ENCODE assay signal across 21 cellular contexts in genomic region chr12:2588345-2588744, GRCh38.
A peak's percentile ranks its signal among the peaks of the same experiment; 100 is the strongest.
DNase-seq lines count a peak whose midpoint lies in the region; TF ChIP-seq lines count a peak whose summit lies in the region.
"Had no signal": no experiment of that assay in that cellular context is flagged by ENCODE, and none has a peak within 500 bp of the region (broad histone marks: within the 10 kb centered on the region; RNA-seq: fewer than 3 reads in every experiment).

No MANE protein-coding gene starts in this region.

- H3K4me3 Mint-ChIP-seq in endodermal cell: no peak overlapping the region
- H3K4me3 Mint-ChIP-seq in activated T-helper 2 cell treated with anti-CD3 and anti-CD28 coated beads, Interferon-gamma antibody, Interleukin-2, Interleukin-4, amounts not matched to agents 10 μg/mL and 5 μg/mL and 100 μg/mL, durations not matched to agents 14 hours and 24 hours and 36 hours (ENCODE audit: low read depth): no peak overlapping the region
- H3K4me3 Mint-ChIP-seq: CD8-positive, alpha-beta memory T cell had no signal

- H3K4me2 ChIP-seq in MM.1S (ENCODE audit: low read depth, low read length) (no peak overlapping the region), osteoblast (ENCODE audit: insufficient read depth, low read length) (no peak overlapping the region)

- H3K4me1 Mint-ChIP-seq in endodermal cell: no peaks in the 10 kb centered on the region
- H3K4me1 Mint-ChIP-seq in activated T-helper 2 cell treated with anti-CD3 and anti-CD28 coated beads, Interferon-gamma antibody, Interleukin-2, Interleukin-4, amounts not matched to agents 10 μg/mL and 5 μg/mL and 100 μg/mL, durations not matched to agents 14 hours and 24 hours and 36 hours (ENCODE audit: low read depth): no peaks in the 10 kb centered on the region

- peaks cover 34% of the 10 kb centered on the region for H3K27me3 Mint-ChIP-seq in endodermal cell (ENCODE audit: insufficient read depth)
- H3K27me3 Mint-ChIP-seq in activated T-helper 2 cell treated with anti-CD3 and anti-CD28 coated beads, Interferon-gamma antibody, Interleukin-2, Interleukin-4, amounts not matched to agents 10 μg/mL and 5 μg/mL and 100 μg/mL, durations not matched to agents 14 hours and 24 hours and 36 hours (ENCODE audit: low read depth): peaks cover 31% of the 10 kb centered on the region

- peaks cover 2% of the 10 kb centered on the region; the same call in 1 of the 2 replicates for H3K4me1 ChIP-seq in MM.1S (ENCODE audit: low read length)
- H3K4me1 ChIP-seq in endodermal cell (ENCODE audit: control insufficient read depth, insufficient read depth, low read length): no peaks in the 10 kb centered on the region
- H3K4me1 ChIP-seq in osteoblast (ENCODE audit: insufficient read depth, low read length): peaks cover under 1% of the 10 kb centered on the region
- H3K4me1 ChIP-seq: HAP-1 had no signal

- H3K27me3 ChIP-seq in MM.1S (replicated peaks; ENCODE audit: insufficient read depth, low read length): 0 out of 2 replicates have a peak, but pooled peaks cover 6% of the 10 kb centered on the region
- peaks cover 25% of the 10 kb centered on the region for H3K27me3 ChIP-seq in endodermal cell (ENCODE audit: control insufficient read depth, insufficient read depth, low read length, poor library complexity, severe bottlenecking)
- no peaks in the 10 kb centered on the region for H3K27me3 ChIP-seq in osteoblast (ENCODE audit: insufficient read depth, low read length)
- H3K27me3 ChIP-seq: MG63 had no signal

- no peaks in the 10 kb centered on the region for H3K9me2 ChIP-seq in MM.1S (replicated peaks; ENCODE audit: insufficient read depth, low read length)

- H3K4me3 ChIP-seq in GM12864 (ENCODE audit: low read depth, low read length): no peak overlapping the region
- H3K4me3 ChIP-seq in MM.1S (ENCODE audit: low read length): no peak overlapping the region
- no peak overlapping the region for H3K4me3 ChIP-seq in endodermal cell (ENCODE audit: low read length)
- H3K4me3 ChIP-seq in osteoblast (ENCODE audit: insufficient read depth, low read length): no peak overlapping the region
- H3K4me3 ChIP-seq: HAP-1, MG63 had no signal

- intact Hi-C loops in activated T-helper 2 cell treated with anti-CD3 and anti-CD28 coated beads, Interferon-gamma antibody, Interleukin-2, Interleukin-4, amounts not matched to agents 10 μg/mL and 5 μg/mL and 100 μg/mL, durations not matched to agents 14 hours and 24 hours and 36 hours (cut with micrococcal nuclease): loop anchor here (10.0 kb wide), 2 partner anchors 204 to 534 kb away; partner anchors contain the start of gene CACNA1C

- H3K9ac ChIP-seq in MM.1S (ENCODE audit: low read length) (no peak overlapping the region), endodermal cell (ENCODE audit: extremely low read depth, low read length, poor library complexity, severe bottlenecking) (no peak overlapping the region)

- H3K9me3 Mint-ChIP-seq in endodermal cell: peaks cover 19% of the 10 kb centered on the region
- no peaks in the 10 kb centered on the region for H3K9me3 Mint-ChIP-seq in activated T-helper 2 cell treated with anti-CD3 and anti-CD28 coated beads, Interferon-gamma antibody, Interleukin-2, Interleukin-4, amounts not matched to agents 10 μg/mL and 5 μg/mL and 100 μg/mL, durations not matched to agents 14 hours and 24 hours and 36 hours

- H3K27ac ChIP-seq in MM.1S (ENCODE audit: low read length) (no peak overlapping the region), endodermal cell (ENCODE audit: low read depth, low read length) (no peak overlapping the region), osteoblast (ENCODE audit: low read depth, low read length) (no peak overlapping the region), substantia nigra (ENCODE audit: low read depth, low read length, poor library complexity, severe bottlenecking) (no peak overlapping the region)

- H3K9me3 ChIP-seq in MM.1S (replicated peaks; ENCODE audit: insufficient read depth, low read length): no peaks in the 10 kb centered on the region
- peaks cover 3% of the 10 kb centered on the region for H3K9me3 ChIP-seq in endodermal cell (ENCODE audit: control insufficient read depth, low read length)
- H3K9me3 ChIP-seq in osteoblast (ENCODE audit: low read depth, low read length): peaks cover 6% of the 10 kb centered on the region
- H3K9me3 ChIP-seq: HAP-1, MG63 had no signal

- peak; percentile 9 for TF ChIP-seq CTCF in GM12864 (IDR thresholded peaks at IDR 0.05; ENCODE audit: low read depth, low read length, missing control alignments)
- peak; percentile 29 for TF ChIP-seq CTCF in MM.1S (IDR thresholded peaks at IDR 0.05; ENCODE audit: low read length)
- peak; percentile 63 for TF ChIP-seq CTCF in endodermal cell (conservative IDR thresholded peaks at IDR 0.05)
- TF ChIP-seq CTCF in osteoblast (IDR thresholded peaks at IDR 0.05; ENCODE audit: extremely low read depth, low read depth, low read length): peak; percentile 11

- no peak overlapping the region for H2AFZ ChIP-seq in MM.1S (ENCODE audit: low read length)
- no peak overlapping the region for H2AFZ ChIP-seq in osteoblast (ENCODE audit: low read length)

- H3K27ac Mint-ChIP-seq in endodermal cell: no peak overlapping the region
- H3K27ac Mint-ChIP-seq in activated T-helper 2 cell treated with anti-CD3 and anti-CD28 coated beads, Interferon-gamma antibody, Interleukin-2, Interleukin-4, amounts not matched to agents 10 μg/mL and 5 μg/mL and 100 μg/mL, durations not matched to agents 14 hours and 24 hours and 36 hours: no peak overlapping the region
- H3K27ac Mint-ChIP-seq: CD8-positive, alpha-beta memory T cell had no signal

- DNase-seq in GM12864 (ENCODE audit: low read depth) (no peak), MM.1S (no peak), endodermal cell (peak; percentile 72), osteoblast (ENCODE audit: insufficient read length, low spot score, missing footprints) (peak; percentile 49), NCI-H128 (lab: John Stamatoyannopoulos, UW; ENCODE audit: unreplicated experiment) (no peak), substantia nigra (lab: John Stamatoyannopoulos, UW) (no peak)
- no peak for DNase-seq in activated T-helper 2 cell treated with anti-CD3 and anti-CD28 coated beads, Interferon-gamma antibody, Interleukin-2, Interleukin-4, amounts not matched to agents 10 μg/mL and 5 μg/mL and 100 μg/mL, durations not matched to agents 14 hours and 24 hours and 36 hours (ENCODE audit: low spot score)
- DNase-seq: C1 segment of cervical spinal cord; CD8-positive, alpha-beta memory T cell; DMS53; EL; Kasumi-1; MG63; NCI-H1092 treated with DMSO at 0.1 percent for 48 hours; NCI-H2081; NCI-H2171 treated with DMSO at 0.1 percent for 48 hours; NCI-H446 treated with DMSO at 0.1 percent for 48 hours; NCI-H69; NK-92 treated with Interleukin-12 subunit alpha and Interleukin-12 subunit beta, amount 100 ng/mL, for 24 hours; SHP77 treated with DMSO at 0.1 percent for 48 hours had no signal

- H3K36me3 Mint-ChIP-seq in endodermal cell (ENCODE audit: low read depth): no peaks in the 10 kb centered on the region
- no peaks in the 10 kb centered on the region for H3K36me3 Mint-ChIP-seq in activated T-helper 2 cell treated with anti-CD3 and anti-CD28 coated beads, Interferon-gamma antibody, Interleukin-2, Interleukin-4, amounts not matched to agents 10 μg/mL and 5 μg/mL and 100 μg/mL, durations not matched to agents 14 hours and 24 hours and 36 hours (ENCODE audit: low read depth)
- H3K36me3 Mint-ChIP-seq: CD8-positive, alpha-beta memory T cell had no signal

- H3F3A ChIP-seq in MM.1S (ENCODE audit: insufficient read depth, low read length): no peaks in the 10 kb centered on the region

- H3K79me2 ChIP-seq in MM.1S (ENCODE audit: low read length) (no peaks in the 10 kb centered on the region), osteoblast (ENCODE audit: insufficient read depth, low read length) (no peaks in the 10 kb centered on the region)

- no peaks in the 10 kb centered on the region for H3K36me3 ChIP-seq in MM.1S (replicated peaks; ENCODE audit: insufficient read depth, low read length)
- H3K36me3 ChIP-seq in endodermal cell (ENCODE audit: control insufficient read depth, insufficient read depth, low read length): no peaks in the 10 kb centered on the region
- peaks cover 25% of the 10 kb centered on the region for H3K36me3 ChIP-seq in osteoblast (ENCODE audit: insufficient read depth, low read length)
- H3K36me3 ChIP-seq: HAP-1, MG63 had no signal

- H4K20me1 ChIP-seq in MM.1S (ENCODE audit: insufficient read depth, low read length) (no peaks in the 10 kb centered on the region), osteoblast (ENCODE audit: insufficient read depth, low read length) (no peaks in the 10 kb centered on the region)

- WGBS in endodermal cell (ENCODE audit: insufficient coverage in 1 of 2, insufficient read length in 1 of 2), 2 experiments: 86 to 89% methylated on average over 4 to 7 of the region's 7 CpGs

Comparison
In these comparisons a context has a peak if more than half of its experiments do, and no peak if none do; other contexts are left out.
1. DNase-seq: peak in endodermal cell (single experiment) and osteoblast (single experiment); none in GM12864 (single experiment), MM.1S (single experiment), activated T-helper 2 cell treated with anti-CD3 and anti-CD28 coated beads, Interferon-gamma antibody, Interleukin-2, Interleukin-4, amounts not matched to agents 10 μg/mL and 5 μg/mL and 100 μg/mL, durations not matched to agents 14 hours and 24 hours and 36 hours (single experiment), NCI-H128 (single experiment) and substantia nigra (0 of 49).
2. CTCF ChIP-seq: peak in every context shown above with its lines; median percentile 63 in endodermal cell; 29 in MM.1S; 11 in osteoblast; 9 in GM12864.